In the genomic region with DNA sequence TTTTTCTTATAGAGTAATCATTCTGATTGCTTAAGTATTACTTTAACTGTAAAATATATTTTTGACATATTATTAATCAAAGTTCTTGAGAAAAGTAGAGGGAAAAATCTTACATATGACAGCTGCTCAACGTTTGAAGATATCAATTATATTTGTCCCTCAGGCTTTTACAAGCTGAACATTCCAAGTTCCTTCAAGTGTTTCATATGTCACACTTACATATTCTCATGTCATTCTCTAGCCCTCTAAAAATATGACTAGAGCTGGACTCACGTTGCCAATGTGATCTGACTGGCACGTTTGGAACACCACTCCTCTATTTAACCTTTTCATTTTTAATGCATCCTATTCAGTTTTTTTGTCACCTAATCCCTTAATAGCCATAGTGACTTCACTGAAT, we compare ENCODE assay signal across 22 cellular contexts.
DNase-seq lines count a peak whose midpoint lies in the region; ATAC-seq and TF ChIP-seq lines count a peak whose summit lies in the region.
"Had no signal": no experiment of that assay in that cellular context is flagged by ENCODE, and none has a peak within 500 bp of the region (broad histone marks: within the 10 kb centered on the region; RNA-seq: fewer than 3 reads in every experiment).

No MANE protein-coding gene starts in this region.

- no peaks in the 10 kb centered on the region for H3F3A ChIP-seq in neural cell (ENCODE audit: insufficient read depth, low read length, poor library complexity, severe bottlenecking)

- H4K20me1 ChIP-seq in neural cell (ENCODE audit: insufficient read depth) = no peaks in the 10 kb centered on the region
- H4K20me1 ChIP-seq: BLaER1 had no signal

- H3K36me3 ChIP-seq in neural cell (ENCODE audit: insufficient read depth, low read length) = no peaks in the 10 kb centered on the region
- H3K36me3 ChIP-seq: BE2C, BLaER1 had no signal

- no peaks in the 10 kb centered on the region for H3K9me3 ChIP-seq in neural cell (ENCODE audit: low read length)
- H3K9me3 ChIP-seq: BE2C had no signal

- peak; percentile 90 for TF ChIP-seq EP300 in neural cell (conservative IDR thresholded peaks at IDR 0.05; ENCODE audit: poor library complexity, severe bottlenecking)

- no peak overlapping the region for H3K9ac ChIP-seq in neural cell (ENCODE audit: low read length)
- H3K9ac ChIP-seq: BLaER1 had no signal

- no peak for TF ChIP-seq RAD21 in neural cell (conservative IDR thresholded peaks at IDR 0.05)

- no peak for ATAC-seq in HG02884 (IDR thresholded peaks at IDR 0.05; ENCODE audit: unreplicated experiment)
- ATAC-seq: GM12878 had no signal

- H3K27me3 ChIP-seq in neural cell (ENCODE audit: insufficient read depth, low read depth, low read length) = no peaks in the 10 kb centered on the region
- H3K27me3 ChIP-seq: BE2C, BLaER1 had no signal

- no peak overlapping the region for H3K4me2 ChIP-seq in neural cell (ENCODE audit: low read length)
- H3K4me2 ChIP-seq: BLaER1 had no signal

- peak overlapping the region; percentile 22 for H3K27ac ChIP-seq in neural cell (ENCODE audit: low read length)
- H3K27ac ChIP-seq: BLaER1 had no signal

- peak; percentile 9 for DNase-seq in NCI-H2171 treated with DMSO at 0.1 percent for 48 hours (lab: John Stamatoyannopoulos, UW)
- no peak for DNase-seq in NCI-H2171 (lab: John Stamatoyannopoulos, UW)
- no peak for DNase-seq in SKM-1 treated with dmso at 0.1 percent for 144 hours (lab: John Stamatoyannopoulos, UW; ENCODE audit: unreplicated experiment)
- DNase-seq: 8988T; ACHN; BE2C; C1 segment of cervical spinal cord; CD4-positive, alpha-beta memory T cell; CD4-positive, CD25-positive, alpha-beta regulatory T cell; CD8-positive, alpha-beta memory T cell; COR-L47; DMS 273 treated with DMSO at 0.1 percent for 48 hours; DMS153; DMS53; DMS79; DND-41; EL; GDM1 had no signal

- H3K4me3 ChIP-seq in neural cell (ENCODE audit: low read length) = no peak overlapping the region
- H3K4me3 ChIP-seq: BLaER1, GM12878 had no signal

- TF ChIP-seq CTCF in neural cell (IDR thresholded peaks at IDR 0.05; ENCODE audit: poor library complexity, severe bottlenecking) = no peak

- H3K79me2 ChIP-seq in neural cell (replicated peaks; ENCODE audit: insufficient read depth, low read length) = no peaks in the 10 kb centered on the region

- no peak overlapping the region for H2AFZ ChIP-seq in neural cell (ENCODE audit: low read depth, low read length)

- H3K9me2 ChIP-seq in neural cell (ENCODE audit: insufficient read depth, low read length) = no peaks in the 10 kb centered on the region

TF ChIP-seq in neural cell, 6 proteins besides CTCF, POLR2A, EP300 and RAD21:
- TF ChIP-seq, protein P1, sequence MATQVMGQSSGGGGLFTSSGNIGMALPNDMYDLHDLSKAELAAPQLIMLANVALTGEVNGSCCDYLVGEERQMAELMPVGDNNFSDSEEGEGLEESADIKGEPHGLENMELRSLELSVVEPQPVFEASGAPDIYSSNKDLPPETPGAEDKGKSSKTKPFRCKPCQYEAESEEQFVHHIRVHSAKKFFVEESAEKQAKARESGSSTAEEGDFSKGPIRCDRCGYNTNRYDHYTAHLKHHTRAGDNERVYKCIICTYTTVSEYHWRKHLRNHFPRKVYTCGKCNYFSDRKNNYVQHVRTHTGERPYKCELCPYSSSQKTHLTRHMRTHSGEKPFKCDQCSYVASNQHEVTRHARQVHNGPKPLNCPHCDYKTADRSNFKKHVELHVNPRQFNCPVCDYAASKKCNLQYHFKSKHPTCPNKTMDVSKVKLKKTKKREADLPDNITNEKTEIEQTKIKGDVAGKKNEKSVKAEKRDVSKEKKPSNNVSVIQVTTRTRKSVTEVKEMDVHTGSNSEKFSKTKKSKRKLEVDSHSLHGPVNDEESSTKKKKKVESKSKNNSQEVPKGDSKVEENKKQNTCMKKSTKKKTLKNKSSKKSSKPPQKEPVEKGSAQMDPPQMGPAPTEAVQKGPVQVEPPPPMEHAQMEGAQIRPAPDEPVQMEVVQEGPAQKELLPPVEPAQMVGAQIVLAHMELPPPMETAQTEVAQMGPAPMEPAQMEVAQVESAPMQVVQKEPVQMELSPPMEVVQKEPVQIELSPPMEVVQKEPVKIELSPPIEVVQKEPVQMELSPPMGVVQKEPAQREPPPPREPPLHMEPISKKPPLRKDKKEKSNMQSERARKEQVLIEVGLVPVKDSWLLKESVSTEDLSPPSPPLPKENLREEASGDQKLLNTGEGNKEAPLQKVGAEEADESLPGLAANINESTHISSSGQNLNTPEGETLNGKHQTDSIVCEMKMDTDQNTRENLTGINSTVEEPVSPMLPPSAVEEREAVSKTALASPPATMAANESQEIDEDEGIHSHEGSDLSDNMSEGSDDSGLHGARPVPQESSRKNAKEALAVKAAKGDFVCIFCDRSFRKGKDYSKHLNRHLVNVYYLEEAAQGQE (IDR thresholded peaks at IDR 0.05; ENCODE audit: borderline replicate concordance) = peak; percentile 55
- TF ChIP-seq SMC3 (conservative IDR thresholded peaks at IDR 0.05; ENCODE audit: poor library complexity) (no peak), MXI1 (conservative IDR thresholded peaks at IDR 0.05; ENCODE audit: poor library complexity, severe bottlenecking) (no peak), POLR2AphosphoS5 (IDR thresholded peaks at IDR 0.05) (peak; percentile 21), EZH2 (IDR thresholded peaks at IDR 0.05; ENCODE audit: borderline replicate concordance, insufficient read depth, low read length, poor library complexity, severe bottlenecking) (no peak), TAF1 (IDR thresholded peaks at IDR 0.05; ENCODE audit: low read depth) (no peak)
